1 cellular context compared by ENCODE assay signal in the genomic region with DNA sequence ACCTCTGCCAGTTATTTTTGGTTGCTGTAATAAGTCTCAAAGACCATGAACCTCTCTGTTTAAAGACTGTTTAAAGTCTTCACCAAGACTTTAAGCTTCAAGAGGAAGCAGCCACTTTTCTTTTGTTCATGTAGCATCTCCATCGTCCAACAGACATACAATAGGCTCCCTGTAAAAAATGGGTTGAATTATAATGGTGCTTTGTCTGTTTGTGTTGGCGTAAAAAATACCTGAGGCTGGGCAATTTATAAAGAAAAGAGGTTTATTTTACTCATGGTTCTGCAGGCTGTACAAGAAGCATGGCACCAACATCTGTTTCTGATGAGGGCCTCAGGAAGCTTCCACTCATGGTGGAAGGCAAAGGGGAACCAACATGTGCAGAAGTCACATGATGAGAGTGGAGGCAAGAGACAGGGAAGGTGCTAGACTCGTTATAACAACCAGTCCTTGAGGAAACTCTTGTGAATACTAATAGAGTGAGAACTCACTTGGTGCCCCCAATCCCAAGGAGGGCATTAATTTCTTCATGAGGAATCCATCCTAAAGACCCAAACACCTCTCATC.
TF ChIP-seq lines count a peak whose summit lies in the region.

No MANE protein-coding gene starts in this region.

TF ChIP-seq in WTC11, 78 proteins besides CTCF, POLR2A, EP300 and RAD21 (continued from another document):
- TF ChIP-seq ATF1 (CRISPR knock-in tag; IDR thresholded peaks at IDR 0.05) (no peak), ZNF671 (CRISPR knock-in tag; IDR thresholded peaks at IDR 0.05) (no peak), ETV6 (CRISPR knock-in tag; IDR thresholded peaks at IDR 0.05) (no peak), SOX15 (CRISPR knock-in tag; IDR thresholded peaks at IDR 0.05) (no peak), ESRRA (CRISPR knock-in tag; IDR thresholded peaks at IDR 0.05; ENCODE audit: borderline replicate concordance) (no peak)
- TF ChIP-seq, protein P1, sequence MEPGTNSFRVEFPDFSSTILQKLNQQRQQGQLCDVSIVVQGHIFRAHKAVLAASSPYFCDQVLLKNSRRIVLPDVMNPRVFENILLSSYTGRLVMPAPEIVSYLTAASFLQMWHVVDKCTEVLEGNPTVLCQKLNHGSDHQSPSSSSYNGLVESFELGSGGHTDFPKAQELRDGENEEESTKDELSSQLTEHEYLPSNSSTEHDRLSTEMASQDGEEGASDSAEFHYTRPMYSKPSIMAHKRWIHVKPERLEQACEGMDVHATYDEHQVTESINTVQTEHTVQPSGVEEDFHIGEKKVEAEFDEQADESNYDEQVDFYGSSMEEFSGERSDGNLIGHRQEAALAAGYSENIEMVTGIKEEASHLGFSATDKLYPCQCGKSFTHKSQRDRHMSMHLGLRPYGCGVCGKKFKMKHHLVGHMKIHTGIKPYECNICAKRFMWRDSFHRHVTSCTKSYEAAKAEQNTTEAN (CRISPR knock-in tag; IDR thresholded peaks at IDR 0.05) = no peak
- TF ChIP-seq, protein P2, sequence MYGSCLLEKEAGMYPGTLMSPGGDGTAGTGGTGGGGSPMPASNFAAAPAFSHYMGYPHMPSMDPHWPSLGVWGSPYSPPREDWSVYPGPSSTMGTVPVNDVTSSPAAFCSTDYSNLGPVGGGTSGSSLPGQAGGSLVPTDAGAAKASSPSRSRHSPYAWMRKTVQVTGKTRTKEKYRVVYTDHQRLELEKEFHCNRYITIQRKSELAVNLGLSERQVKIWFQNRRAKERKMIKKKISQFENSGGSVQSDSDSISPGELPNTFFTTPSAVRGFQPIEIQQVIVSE (CRISPR knock-in tag; IDR thresholded peaks at IDR 0.05; ENCODE audit: borderline replicate concordance) = no peak
- TF ChIP-seq, protein P3, sequence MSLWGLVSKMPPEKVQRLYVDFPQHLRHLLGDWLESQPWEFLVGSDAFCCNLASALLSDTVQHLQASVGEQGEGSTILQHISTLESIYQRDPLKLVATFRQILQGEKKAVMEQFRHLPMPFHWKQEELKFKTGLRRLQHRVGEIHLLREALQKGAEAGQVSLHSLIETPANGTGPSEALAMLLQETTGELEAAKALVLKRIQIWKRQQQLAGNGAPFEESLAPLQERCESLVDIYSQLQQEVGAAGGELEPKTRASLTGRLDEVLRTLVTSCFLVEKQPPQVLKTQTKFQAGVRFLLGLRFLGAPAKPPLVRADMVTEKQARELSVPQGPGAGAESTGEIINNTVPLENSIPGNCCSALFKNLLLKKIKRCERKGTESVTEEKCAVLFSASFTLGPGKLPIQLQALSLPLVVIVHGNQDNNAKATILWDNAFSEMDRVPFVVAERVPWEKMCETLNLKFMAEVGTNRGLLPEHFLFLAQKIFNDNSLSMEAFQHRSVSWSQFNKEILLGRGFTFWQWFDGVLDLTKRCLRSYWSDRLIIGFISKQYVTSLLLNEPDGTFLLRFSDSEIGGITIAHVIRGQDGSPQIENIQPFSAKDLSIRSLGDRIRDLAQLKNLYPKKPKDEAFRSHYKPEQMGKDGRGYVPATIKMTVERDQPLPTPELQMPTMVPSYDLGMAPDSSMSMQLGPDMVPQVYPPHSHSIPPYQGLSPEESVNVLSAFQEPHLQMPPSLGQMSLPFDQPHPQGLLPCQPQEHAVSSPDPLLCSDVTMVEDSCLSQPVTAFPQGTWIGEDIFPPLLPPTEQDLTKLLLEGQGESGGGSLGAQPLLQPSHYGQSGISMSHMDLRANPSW (CRISPR knock-in tag; conservative IDR thresholded peaks at IDR 0.05; ENCODE audit: low read depth) = no peak
